8 cellular contexts compared by ENCODE assay signal in genomic region chr1:50750021-50750619, GRCh38.
DNase-seq lines count a peak whose midpoint lies in the region; ATAC-seq, FAIRE-seq and TF ChIP-seq lines count a peak whose summit lies in the region.

No MANE protein-coding gene starts in this region.

- no peak for TF ChIP-seq EP300 in gastroesophageal sphincter (IDR thresholded peaks at IDR 0.05)

- POLR2A ChIA-PET in PC-3 (lab: Charles Lee; ENCODE audit: unreplicated experiment), result no interaction called here

- DNase-seq in cardiac muscle cell (ENCODE audit: low read depth in 1 of 2, low spot score in 1 of 2), result peak; percentile 11 to 49
- no peak for DNase-seq in Right ventricle myocardium superior
- DNase-seq in PC-3, result peak; percentile 51
- DNase-seq in fibroblast of mammary gland (ENCODE audit: low read depth), result peak; percentile 51
- DNase-seq in thyroid gland, result peak; percentile 7 to 27
- DNase-seq in activated CD4-positive, alpha-beta T cell treated with anti-CD3 and anti-CD28 coated beads for 4 hours, result no peak
- DNase-seq in GM19239 (ENCODE audit: insufficient read length, low spot score), result no peak

- no peaks in the 10 kb centered on the region for H3K36me3 ChIP-seq in cardiac muscle cell
- H3K36me3 ChIP-seq in PC-3 (ENCODE audit: low read depth, low read length), result no peaks in the 10 kb centered on the region
- H3K36me3 ChIP-seq in thyroid gland, result no peaks in the 10 kb centered on the region
- H3K36me3 ChIP-seq in gastroesophageal sphincter, result peaks cover 0 to 7% of the 10 kb centered on the region in 2 donors

- WGBS in thyroid gland, 2 donors, result 68% methylated on average over 2 of the region's 2 CpGs
- WGBS in gastroesophageal sphincter (ENCODE audit: low coverage in 1 of 2), 2 donors, result 32 to 38% methylated on average over 2 of the region's 2 CpGs

- no peaks in the 10 kb centered on the region for H3K27me3 ChIP-seq in cardiac muscle cell
- H3K27me3 ChIP-seq in PC-3 (ENCODE audit: low read length), result no peaks in the 10 kb centered on the region
- no peaks in the 10 kb centered on the region for H3K27me3 ChIP-seq in thyroid gland
- no peaks in the 10 kb centered on the region for H3K27me3 ChIP-seq in gastroesophageal sphincter

- no peak overlapping the region for H3K4me2 ChIP-seq in PC-3 (ENCODE audit: low read length)

- BruUV-seq in PC-3 (replicated peaks; lab: Mats Ljungman, UMichigan), result no TSS peak

- H3K4me1 ChIP-seq in cardiac muscle cell (ENCODE audit: low read depth) (no peaks in the 10 kb centered on the region), PC-3 (ENCODE audit: insufficient read depth, low read length) (no peaks in the 10 kb centered on the region), thyroid gland (no peaks in the 10 kb centered on the region), gastroesophageal sphincter (no peaks in the 10 kb centered on the region)

- TF ChIP-seq CTCF in cardiac muscle cell (IDR thresholded peaks at IDR 0.05; ENCODE audit: low read depth, low read length) (peak; percentile 49), PC-3 (conservative IDR thresholded peaks at IDR 0.05; ENCODE audit: low read depth, low read length) (peak; percentile 71), fibroblast of mammary gland (conservative IDR thresholded peaks at IDR 0.05; ENCODE audit: control insufficient read depth, insufficient read depth, low read depth, low read length) (peak; percentile 59), thyroid gland (IDR thresholded peaks at IDR 0.05) (peak in 5 of 6 experiments; percentile 18 to 56 (median 35)), gastroesophageal sphincter (IDR thresholded peaks at IDR 0.05) (peak in 1 of 4 experiments; percentile 43)

- H3K9me2 ChIP-seq in PC-3 (replicated peaks; ENCODE audit: low read length), result no peaks in the 10 kb centered on the region

- CTCF ChIA-PET in PC-3 (lab: Charles Lee), result no interaction called here

- H3K27ac ChIP-seq in cardiac muscle cell (no peak overlapping the region), PC-3 (ENCODE audit: low read length) (no peak overlapping the region), thyroid gland (no peak overlapping the region), gastroesophageal sphincter (no peak overlapping the region)

- TF ChIP-seq POLR2A in thyroid gland (IDR thresholded peaks at IDR 0.05) (no peak), gastroesophageal sphincter (IDR thresholded peaks at IDR 0.05) (no peak)

- no peaks in the 10 kb centered on the region for H3F3A ChIP-seq in PC-3 (ENCODE audit: low read length, unreplicated experiment)

- H4K20me1 ChIP-seq in PC-3 (ENCODE audit: low read length), result no peaks in the 10 kb centered on the region

- H3K9ac ChIP-seq in PC-3 (ENCODE audit: low read length), result no peak overlapping the region

- no peak for ATAC-seq in Right ventricle myocardium superior (ENCODE audit: poor library complexity)
- ATAC-seq in PC-3, result peak; percentile 78
- no peak for ATAC-seq in gastroesophageal sphincter

- H3K9me3 ChIP-seq in cardiac muscle cell (ENCODE audit: low read depth) (no peaks in the 10 kb centered on the region), PC-3 (ENCODE audit: low read length) (no peaks in the 10 kb centered on the region), thyroid gland (no peaks in the 10 kb centered on the region), gastroesophageal sphincter (no peaks in the 10 kb centered on the region)

- no peak overlapping the region for H2AFZ ChIP-seq in PC-3 (ENCODE audit: low read length)

- H3K4me3 ChIP-seq in cardiac muscle cell, result no peak overlapping the region
- no peak overlapping the region for H3K4me3 ChIP-seq in PC-3 (ENCODE audit: low read length)
- no peak overlapping the region for H3K4me3 ChIP-seq in fibroblast of mammary gland (ENCODE audit: control insufficient read depth, low read depth, low read length)
- H3K4me3 ChIP-seq in thyroid gland (replicated peaks in 1 of 3), result no peak overlapping the region
- H3K4me3 ChIP-seq in gastroesophageal sphincter, result no peak overlapping the region

- no peaks in the 10 kb centered on the region for H3K79me2 ChIP-seq in PC-3 (ENCODE audit: low read length)

- no peak for FAIRE-seq in GM19239 (lab: Jason Lieb, UNC)

- intact Hi-C loops in Right ventricle myocardium superior (cut with DNase I), result no loop called here
- intact Hi-C loops in PC-3 (cut with micrococcal nuclease), result no loop called here
- intact Hi-C loops in thyroid gland (cut with DNase I), result no loop called here

Comparison
In these comparisons a context has a peak if more than half of its experiments do, and no peak if none do; other contexts are left out.
1. DNase-seq: peak in cardiac muscle cell (2 of 2), PC-3 (single experiment), fibroblast of mammary gland (single experiment) and thyroid gland (2 of 2); none in Right ventricle myocardium superior (single experiment), activated CD4-positive, alpha-beta T cell treated with anti-CD3 and anti-CD28 coated beads for 4 hours (0 of 2) and GM19239 (single experiment).